24 cellular contexts compared by ENCODE assay signal in the genomic region with DNA sequence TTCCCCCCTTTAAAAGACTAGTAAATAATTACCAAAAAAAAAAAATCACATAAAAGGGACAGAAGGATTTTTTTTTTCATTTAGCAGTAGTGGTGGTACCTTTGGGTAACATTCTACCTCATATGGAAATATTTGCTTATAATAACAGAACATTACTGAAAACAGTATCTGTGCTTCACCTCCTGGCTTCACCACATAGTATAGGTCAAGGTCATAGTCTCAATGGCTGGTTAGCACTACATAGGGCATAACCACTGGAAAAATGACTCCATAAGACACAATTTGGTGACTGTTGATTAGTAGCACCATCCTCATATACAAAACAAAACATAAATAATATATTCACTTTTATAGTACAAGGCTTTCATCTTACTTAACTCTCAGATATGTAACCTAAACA.
"Had no signal": no experiment of that assay in that cellular context is flagged by ENCODE, and none has a peak within 500 bp of the region (broad histone marks: within the 10 kb centered on the region; RNA-seq: fewer than 3 reads in every experiment).

No MANE protein-coding gene starts in this region.

- H3K36me3 ChIP-seq: MG63, SJSA1 had no signal

- H3K4me1 ChIP-seq: SJSA1 had no signal

- H3K27ac ChIP-seq: HL-60, SJSA1, SK-N-MC had no signal

- H3K9me3 ChIP-seq: MG63, SJSA1 had no signal

- DNase-seq: IMR-90, Karpas-422, KG1, MG63, NCI-H1092, NCI-H1105 treated with DMSO at 0.1 percent for 48 hours, NCI-H1417 treated with DMSO at 0.1 percent for 48 hours, NCI-H146, NCI-H1694 treated with DMSO at 0.1 percent for 48 hours, NCI-H1930, NCI-H2081, NCI-H2107, NCI-H2227 treated with DMSO at 0.1 percent for 48 hours, NCI-H524 treated with DMSO at 0.1 percent for 48 hours, NCI-H69, NCI-H774, Right ventricle myocardium superior, RPMI8226, SIG-M5 had no signal

- FAIRE-seq: HTR-8/SVneo, RCC 7860 had no signal

- H3K27me3 ChIP-seq: MG63, SJSA1 had no signal

- H3K4me3 ChIP-seq: MG63, SJSA1, SK-N-MC had no signal
